1 cellular context compared by ENCODE assay signal in the genomic region with DNA sequence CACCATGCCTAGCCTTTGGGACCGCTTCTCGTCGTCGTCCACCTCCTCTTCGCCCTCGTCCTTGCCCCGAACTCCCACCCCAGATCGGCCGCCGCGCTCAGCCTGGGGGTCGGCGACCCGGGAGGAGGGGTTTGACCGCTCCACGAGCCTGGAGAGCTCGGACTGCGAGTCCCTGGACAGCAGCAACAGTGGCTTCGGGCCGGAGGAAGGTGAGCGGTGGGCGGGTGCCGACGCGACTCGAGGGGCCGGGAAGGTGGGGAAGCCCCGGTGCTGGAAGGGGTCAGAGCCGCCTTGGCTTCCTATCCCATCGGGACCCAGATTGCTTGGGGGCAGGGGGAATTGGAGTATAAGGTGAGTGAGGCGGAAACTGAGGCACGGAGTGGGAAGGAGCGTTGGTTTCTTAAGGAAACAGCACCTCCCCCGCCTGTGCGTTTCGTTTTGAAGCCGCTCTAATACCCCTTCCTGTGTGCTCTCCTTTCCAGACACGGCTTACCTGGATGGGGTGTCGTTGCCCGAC.
A peak's percentile ranks its signal among the peaks of the same experiment; 100 is the strongest.
TF ChIP-seq lines count a peak whose summit lies in the region.

No MANE protein-coding gene starts in this region.

TF ChIP-seq in HepG2, 621 proteins besides CTCF, POLR2A, EP300 and RAD21 (continued from another document):
- TF ChIP-seq, protein P1, sequence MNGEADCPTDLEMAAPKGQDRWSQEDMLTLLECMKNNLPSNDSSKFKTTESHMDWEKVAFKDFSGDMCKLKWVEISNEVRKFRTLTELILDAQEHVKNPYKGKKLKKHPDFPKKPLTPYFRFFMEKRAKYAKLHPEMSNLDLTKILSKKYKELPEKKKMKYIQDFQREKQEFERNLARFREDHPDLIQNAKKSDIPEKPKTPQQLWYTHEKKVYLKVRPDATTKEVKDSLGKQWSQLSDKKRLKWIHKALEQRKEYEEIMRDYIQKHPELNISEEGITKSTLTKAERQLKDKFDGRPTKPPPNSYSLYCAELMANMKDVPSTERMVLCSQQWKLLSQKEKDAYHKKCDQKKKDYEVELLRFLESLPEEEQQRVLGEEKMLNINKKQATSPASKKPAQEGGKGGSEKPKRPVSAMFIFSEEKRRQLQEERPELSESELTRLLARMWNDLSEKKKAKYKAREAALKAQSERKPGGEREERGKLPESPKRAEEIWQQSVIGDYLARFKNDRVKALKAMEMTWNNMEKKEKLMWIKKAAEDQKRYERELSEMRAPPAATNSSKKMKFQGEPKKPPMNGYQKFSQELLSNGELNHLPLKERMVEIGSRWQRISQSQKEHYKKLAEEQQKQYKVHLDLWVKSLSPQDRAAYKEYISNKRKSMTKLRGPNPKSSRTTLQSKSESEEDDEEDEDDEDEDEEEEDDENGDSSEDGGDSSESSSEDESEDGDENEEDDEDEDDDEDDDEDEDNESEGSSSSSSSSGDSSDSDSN (CRISPR knock-in tag; IDR thresholded peaks at IDR 0.05) = peak; percentile 74
- TF ChIP-seq, protein P2, sequence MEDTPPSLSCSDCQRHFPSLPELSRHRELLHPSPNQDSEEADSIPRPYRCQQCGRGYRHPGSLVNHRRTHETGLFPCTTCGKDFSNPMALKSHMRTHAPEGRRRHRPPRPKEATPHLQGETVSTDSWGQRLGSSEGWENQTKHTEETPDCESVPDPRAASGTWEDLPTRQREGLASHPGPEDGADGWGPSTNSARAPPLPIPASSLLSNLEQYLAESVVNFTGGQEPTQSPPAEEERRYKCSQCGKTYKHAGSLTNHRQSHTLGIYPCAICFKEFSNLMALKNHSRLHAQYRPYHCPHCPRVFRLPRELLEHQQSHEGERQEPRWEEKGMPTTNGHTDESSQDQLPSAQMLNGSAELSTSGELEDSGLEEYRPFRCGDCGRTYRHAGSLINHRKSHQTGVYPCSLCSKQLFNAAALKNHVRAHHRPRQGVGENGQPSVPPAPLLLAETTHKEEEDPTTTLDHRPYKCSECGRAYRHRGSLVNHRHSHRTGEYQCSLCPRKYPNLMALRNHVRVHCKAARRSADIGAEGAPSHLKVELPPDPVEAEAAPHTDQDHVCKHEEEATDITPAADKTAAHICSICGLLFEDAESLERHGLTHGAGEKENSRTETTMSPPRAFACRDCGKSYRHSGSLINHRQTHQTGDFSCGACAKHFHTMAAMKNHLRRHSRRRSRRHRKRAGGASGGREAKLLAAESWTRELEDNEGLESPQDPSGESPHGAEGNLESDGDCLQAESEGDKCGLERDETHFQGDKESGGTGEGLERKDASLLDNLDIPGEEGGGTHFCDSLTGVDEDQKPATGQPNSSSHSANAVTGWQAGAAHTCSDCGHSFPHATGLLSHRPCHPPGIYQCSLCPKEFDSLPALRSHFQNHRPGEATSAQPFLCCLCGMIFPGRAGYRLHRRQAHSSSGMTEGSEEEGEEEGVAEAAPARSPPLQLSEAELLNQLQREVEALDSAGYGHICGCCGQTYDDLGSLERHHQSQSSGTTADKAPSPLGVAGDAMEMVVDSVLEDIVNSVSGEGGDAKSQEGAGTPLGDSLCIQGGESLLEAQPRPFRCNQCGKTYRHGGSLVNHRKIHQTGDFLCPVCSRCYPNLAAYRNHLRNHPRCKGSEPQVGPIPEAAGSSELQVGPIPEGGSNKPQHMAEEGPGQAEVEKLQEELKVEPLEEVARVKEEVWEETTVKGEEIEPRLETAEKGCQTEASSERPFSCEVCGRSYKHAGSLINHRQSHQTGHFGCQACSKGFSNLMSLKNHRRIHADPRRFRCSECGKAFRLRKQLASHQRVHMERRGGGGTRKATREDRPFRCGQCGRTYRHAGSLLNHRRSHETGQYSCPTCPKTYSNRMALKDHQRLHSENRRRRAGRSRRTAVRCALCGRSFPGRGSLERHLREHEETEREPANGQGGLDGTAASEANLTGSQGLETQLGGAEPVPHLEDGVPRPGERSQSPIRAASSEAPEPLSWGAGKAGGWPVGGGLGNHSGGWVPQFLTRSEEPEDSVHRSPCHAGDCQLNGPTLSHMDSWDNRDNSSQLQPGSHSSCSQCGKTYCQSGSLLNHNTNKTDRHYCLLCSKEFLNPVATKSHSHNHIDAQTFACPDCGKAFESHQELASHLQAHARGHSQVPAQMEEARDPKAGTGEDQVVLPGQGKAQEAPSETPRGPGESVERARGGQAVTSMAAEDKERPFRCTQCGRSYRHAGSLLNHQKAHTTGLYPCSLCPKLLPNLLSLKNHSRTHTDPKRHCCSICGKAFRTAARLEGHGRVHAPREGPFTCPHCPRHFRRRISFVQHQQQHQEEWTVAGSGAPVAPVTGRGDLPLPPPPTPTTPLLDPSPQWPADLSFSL (CRISPR knock-in tag; IDR thresholded peaks at IDR 0.05) = no peak
- TF ChIP-seq SMC3 (IDR thresholded peaks at IDR 0.05; ENCODE audit: low read length) (no peak), CBFB (CRISPR knock-in tag; IDR thresholded peaks at IDR 0.05) (no peak), ZMAT3 (CRISPR knock-in tag; conservative IDR thresholded peaks at IDR 0.05) (0 out of 2 replicates have a peak, but pooled peaks have one; percentile 7), ZNF768 (CRISPR knock-in tag; IDR thresholded peaks at IDR 0.05) (0 out of 2 replicates have a peak, but pooled peaks have one; percentile 36), GFI1 (CRISPR knock-in tag; IDR thresholded peaks at IDR 0.05; ENCODE audit: borderline replicate concordance) (0 out of 2 replicates have a peak, but pooled peaks have one; percentile 20), JUNB (CRISPR knock-in tag; IDR thresholded peaks at IDR 0.05; ENCODE audit: borderline replicate concordance) (0 out of 2 replicates have a peak, but pooled peaks have one; percentile 14), ZNF816 (CRISPR knock-in tag; IDR thresholded peaks at IDR 0.05; ENCODE audit: borderline replicate concordance) (peak; percentile 92; the same call in 1 of the 2 replicates), ARNT (IDR thresholded peaks at IDR 0.05) (no peak), CHCHD3 (CRISPR knock-in tag; IDR thresholded peaks at IDR 0.05) (0 out of 2 replicates have a peak, but pooled peaks have one; percentile 9), ZNF282 (IDR thresholded peaks at IDR 0.05; ENCODE audit: partially characterized antibody) (no peak), RBFOX2 (IDR thresholded peaks at IDR 0.05; ENCODE audit: low read depth, low read length) (peak; percentile 92), SMARCC2 (IDR thresholded peaks at IDR 0.05) (no peak), RORA (CRISPR knock-in tag; IDR thresholded peaks at IDR 0.05) (no peak), KAT7 (CRISPR knock-in tag; IDR thresholded peaks at IDR 0.05; ENCODE audit: borderline replicate concordance) (peak; percentile 59; the same call in 1 of the 2 replicates), ZEB1 (IDR thresholded peaks at IDR 0.05; ENCODE audit: insufficient replicate concordance, low read depth) (peak; percentile 67)
- TF ChIP-seq, protein P3, sequence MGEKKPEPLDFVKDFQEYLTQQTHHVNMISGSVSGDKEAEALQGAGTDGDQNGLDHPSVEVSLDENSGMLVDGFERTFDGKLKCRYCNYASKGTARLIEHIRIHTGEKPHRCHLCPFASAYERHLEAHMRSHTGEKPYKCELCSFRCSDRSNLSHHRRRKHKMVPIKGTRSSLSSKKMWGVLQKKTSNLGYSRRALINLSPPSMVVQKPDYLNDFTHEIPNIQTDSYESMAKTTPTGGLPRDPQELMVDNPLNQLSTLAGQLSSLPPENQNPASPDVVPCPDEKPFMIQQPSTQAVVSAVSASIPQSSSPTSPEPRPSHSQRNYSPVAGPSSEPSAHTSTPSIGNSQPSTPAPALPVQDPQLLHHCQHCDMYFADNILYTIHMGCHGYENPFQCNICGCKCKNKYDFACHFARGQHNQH (CRISPR knock-in tag; IDR thresholded peaks at IDR 0.05) = no peak
- TF ChIP-seq, protein P4, sequence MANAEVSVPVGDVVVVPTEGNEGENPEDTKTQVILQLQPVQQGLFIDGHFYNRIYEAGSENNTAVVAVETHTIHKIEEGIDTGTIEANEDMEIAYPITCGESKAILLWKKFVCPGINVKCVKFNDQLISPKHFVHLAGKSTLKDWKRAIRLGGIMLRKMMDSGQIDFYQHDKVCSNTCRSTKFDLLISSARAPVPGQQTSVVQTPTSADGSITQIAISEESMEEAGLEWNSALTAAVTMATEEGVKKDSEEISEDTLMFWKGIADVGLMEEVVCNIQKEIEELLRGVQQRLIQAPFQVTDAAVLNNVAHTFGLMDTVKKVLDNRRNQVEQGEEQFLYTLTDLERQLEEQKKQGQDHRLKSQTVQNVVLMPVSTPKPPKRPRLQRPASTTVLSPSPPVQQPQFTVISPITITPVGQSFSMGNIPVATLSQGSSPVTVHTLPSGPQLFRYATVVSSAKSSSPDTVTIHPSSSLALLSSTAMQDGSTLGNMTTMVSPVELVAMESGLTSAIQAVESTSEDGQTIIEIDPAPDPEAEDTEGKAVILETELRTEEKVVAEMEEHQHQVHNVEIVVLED (CRISPR knock-in tag; IDR thresholded peaks at IDR 0.05; ENCODE audit: borderline replicate concordance) = no peak
- TF ChIP-seq, protein P5, sequence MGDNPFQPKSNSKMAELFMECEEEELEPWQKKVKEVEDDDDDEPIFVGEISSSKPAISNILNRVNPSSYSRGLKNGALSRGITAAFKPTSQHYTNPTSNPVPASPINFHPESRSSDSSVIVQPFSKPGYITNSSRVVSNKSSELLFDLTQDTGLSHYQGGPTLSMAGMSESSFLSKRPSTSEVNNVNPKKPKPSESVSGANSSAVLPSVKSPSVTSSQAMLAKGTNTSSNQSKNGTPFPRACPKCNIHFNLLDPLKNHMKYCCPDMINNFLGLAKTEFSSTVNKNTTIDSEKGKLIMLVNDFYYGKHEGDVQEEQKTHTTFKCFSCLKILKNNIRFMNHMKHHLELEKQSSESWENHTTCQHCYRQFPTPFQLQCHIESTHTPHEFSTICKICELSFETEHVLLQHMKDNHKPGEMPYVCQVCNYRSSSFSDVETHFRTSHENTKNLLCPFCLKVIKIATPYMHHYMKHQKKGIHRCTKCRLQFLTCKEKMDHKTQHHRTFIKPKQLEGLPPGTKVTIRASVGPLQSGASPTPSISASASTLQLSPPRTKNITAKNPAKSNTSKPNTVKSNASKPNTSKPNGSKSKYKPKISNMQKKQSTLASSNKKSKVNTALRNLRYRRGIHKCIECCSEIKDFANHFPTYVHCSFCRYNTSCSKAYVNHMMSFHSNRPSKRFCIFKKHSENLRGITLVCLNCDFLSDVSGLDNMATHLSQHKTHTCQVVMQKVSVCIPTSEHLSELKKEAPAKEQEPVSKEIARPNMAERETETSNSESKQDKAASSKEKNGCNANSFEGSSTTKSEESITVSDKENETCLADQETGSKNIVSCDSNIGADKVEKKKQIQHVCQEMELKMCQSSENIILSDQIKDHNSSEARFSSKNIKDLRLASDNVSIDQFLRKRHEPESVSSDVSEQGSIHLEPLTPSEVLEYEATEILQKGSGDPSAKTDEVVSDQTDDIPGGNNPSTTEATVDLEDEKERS (CRISPR knock-in tag; IDR thresholded peaks at IDR 0.05) = 0 out of 2 replicates have a peak, but pooled peaks have one; percentile 13
- TF ChIP-seq, protein P6, sequence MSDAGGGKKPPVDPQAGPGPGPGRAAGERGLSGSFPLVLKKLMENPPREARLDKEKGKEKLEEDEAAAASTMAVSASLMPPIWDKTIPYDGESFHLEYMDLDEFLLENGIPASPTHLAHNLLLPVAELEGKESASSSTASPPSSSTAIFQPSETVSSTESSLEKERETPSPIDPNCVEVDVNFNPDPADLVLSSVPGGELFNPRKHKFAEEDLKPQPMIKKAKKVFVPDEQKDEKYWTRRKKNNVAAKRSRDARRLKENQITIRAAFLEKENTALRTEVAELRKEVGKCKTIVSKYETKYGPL (CRISPR knock-in tag; IDR thresholded peaks at IDR 0.05) = 0 out of 2 replicates have a peak, but pooled peaks have one; percentile 39
- TF ChIP-seq, protein P7, sequence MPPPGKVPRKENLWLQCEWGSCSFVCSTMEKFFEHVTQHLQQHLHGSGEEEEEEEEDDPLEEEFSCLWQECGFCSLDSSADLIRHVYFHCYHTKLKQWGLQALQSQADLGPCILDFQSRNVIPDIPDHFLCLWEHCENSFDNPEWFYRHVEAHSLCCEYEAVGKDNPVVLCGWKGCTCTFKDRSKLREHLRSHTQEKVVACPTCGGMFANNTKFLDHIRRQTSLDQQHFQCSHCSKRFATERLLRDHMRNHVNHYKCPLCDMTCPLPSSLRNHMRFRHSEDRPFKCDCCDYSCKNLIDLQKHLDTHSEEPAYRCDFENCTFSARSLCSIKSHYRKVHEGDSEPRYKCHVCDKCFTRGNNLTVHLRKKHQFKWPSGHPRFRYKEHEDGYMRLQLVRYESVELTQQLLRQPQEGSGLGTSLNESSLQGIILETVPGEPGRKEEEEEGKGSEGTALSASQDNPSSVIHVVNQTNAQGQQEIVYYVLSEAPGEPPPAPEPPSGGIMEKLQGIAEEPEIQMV (CRISPR knock-in tag; IDR thresholded peaks at IDR 0.05; ENCODE audit: low read depth) = no peak
- TF ChIP-seq, protein P8, sequence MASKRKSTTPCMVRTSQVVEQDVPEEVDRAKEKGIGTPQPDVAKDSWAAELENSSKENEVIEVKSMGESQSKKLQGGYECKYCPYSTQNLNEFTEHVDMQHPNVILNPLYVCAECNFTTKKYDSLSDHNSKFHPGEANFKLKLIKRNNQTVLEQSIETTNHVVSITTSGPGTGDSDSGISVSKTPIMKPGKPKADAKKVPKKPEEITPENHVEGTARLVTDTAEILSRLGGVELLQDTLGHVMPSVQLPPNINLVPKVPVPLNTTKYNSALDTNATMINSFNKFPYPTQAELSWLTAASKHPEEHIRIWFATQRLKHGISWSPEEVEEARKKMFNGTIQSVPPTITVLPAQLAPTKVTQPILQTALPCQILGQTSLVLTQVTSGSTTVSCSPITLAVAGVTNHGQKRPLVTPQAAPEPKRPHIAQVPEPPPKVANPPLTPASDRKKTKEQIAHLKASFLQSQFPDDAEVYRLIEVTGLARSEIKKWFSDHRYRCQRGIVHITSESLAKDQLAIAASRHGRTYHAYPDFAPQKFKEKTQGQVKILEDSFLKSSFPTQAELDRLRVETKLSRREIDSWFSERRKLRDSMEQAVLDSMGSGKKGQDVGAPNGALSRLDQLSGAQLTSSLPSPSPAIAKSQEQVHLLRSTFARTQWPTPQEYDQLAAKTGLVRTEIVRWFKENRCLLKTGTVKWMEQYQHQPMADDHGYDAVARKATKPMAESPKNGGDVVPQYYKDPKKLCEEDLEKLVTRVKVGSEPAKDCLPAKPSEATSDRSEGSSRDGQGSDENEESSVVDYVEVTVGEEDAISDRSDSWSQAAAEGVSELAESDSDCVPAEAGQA (IDR thresholded peaks at IDR 0.05; ENCODE audit: low read depth) = 0 out of 2 replicates have a peak, but pooled peaks have one; percentile 28
- TF ChIP-seq, protein P8 (CRISPR knock-in tag; IDR thresholded peaks at IDR 0.05; ENCODE audit: borderline replicate concordance) = 0 out of 2 replicates have a peak, but pooled peaks have one; percentile 13
